Comparison of ENCODE assay signal across 8 cellular contexts in the genomic region with DNA sequence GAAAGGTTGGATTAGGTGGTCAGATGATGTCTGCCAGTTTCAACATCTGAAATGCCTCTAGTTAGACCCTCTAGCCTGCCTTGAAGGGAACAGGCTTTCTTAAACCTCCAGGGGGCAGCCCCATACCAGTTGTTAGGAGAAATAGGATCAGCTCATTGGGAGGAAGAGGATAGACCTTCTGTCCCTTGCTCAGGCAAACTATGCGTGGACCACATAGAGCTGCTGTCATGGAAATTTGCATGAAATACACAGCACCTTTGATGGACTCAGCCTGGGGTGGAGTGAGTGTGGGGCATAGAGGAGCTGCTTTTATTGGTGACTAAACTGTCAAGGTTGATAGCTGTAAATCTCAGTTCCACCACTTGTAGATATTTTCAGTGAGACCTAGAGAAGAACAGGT. TPM values are rescaled to one million over a fixed set of nuclear protein-coding genes. Genes with fewer than 3 reads are reported as not detected.
DNase-seq lines count a peak whose midpoint lies in the region; ATAC-seq and TF ChIP-seq lines count a peak whose summit lies in the region.

No MANE protein-coding gene starts in this region.

- no peaks in the 10 kb centered on the region for H3K4me1 ChIP-seq in GM23338 (ENCODE audit: insufficient read depth)
- H3K4me1 ChIP-seq in iPS DF 6.9 (ENCODE audit: control insufficient read depth, insufficient read depth, low read length) = no peaks in the 10 kb centered on the region

- intact Hi-C loops in CD14-positive monocyte (cut with micrococcal nuclease) = no loop called here

- no CpG with 5 or more reads among the region's 1 CpG for WGBS in iPS DF 6.9 (ENCODE audit: insufficient coverage, insufficient read length)

- in situ Hi-C loops in ACHN (cut with HindIII; ENCODE audit: low pct_ligation_motif_present, low pct_unique_long_range_greater_than_20kb, low sequenced_read_pairs) = no loop called here

- H3F3A ChIP-seq in GM23338 (replicated peaks; ENCODE audit: low read depth) = no peaks in the 10 kb centered on the region

- H3K4me3 ChIP-seq in GM23338 (no peak overlapping the region), iPS DF 6.9 (ENCODE audit: low read length) (no peak overlapping the region)

- H3K27ac Mint-ChIP-seq in GM23338 (no peak overlapping the region), CD14-positive monocyte (no peak overlapping the region)

- no peaks in the 10 kb centered on the region for H3K79me2 ChIP-seq in GM23338 (replicated peaks; ENCODE audit: insufficient read depth)

- H3K27me3 ChIP-seq in GM23338 (ENCODE audit: insufficient read depth) = no peaks in the 10 kb centered on the region
- H3K27me3 ChIP-seq in iPS DF 6.9 (ENCODE audit: control insufficient read depth, insufficient read depth, low read length) = no peaks in the 10 kb centered on the region

- H3K9me3 ChIP-seq in iPS DF 6.9 (ENCODE audit: control insufficient read depth, insufficient read depth, low read length) = no peaks in the 10 kb centered on the region

- peak; percentile 98 for ATAC-seq in GM23338
- ATAC-seq in HG03045 (IDR thresholded peaks at IDR 0.05; ENCODE audit: unreplicated experiment) = no peak

- TF ChIP-seq CTCF in GM23338 (conservative IDR thresholded peaks at IDR 0.05; ENCODE audit: low read depth in 2 of 2) (peak; percentile 80 to 83), CD14-positive monocyte (IDR thresholded peaks at IDR 0.05) (no peak)

- peaks cover 5% of the 10 kb centered on the region; the same call in 1 of the 2 replicates for H3K9me2 ChIP-seq in GM23338 (ENCODE audit: insufficient read depth)

- H3K27me3 Mint-ChIP-seq in GM23338 (ENCODE audit: insufficient read depth, low read depth, poor library complexity) = no peaks in the 10 kb centered on the region
- H3K27me3 Mint-ChIP-seq in CD14-positive monocyte (ENCODE audit: low read depth in 3 of 3) = no peaks in the 10 kb centered on the region

- H3K36me3 ChIP-seq in GM23338 (ENCODE audit: insufficient read depth) = no peaks in the 10 kb centered on the region
- H3K36me3 ChIP-seq in iPS DF 6.9 (ENCODE audit: control insufficient read depth, insufficient read depth, low read length) = no peaks in the 10 kb centered on the region

- H3K9me3 Mint-ChIP-seq in GM23338 (peaks cover 5% of the 10 kb centered on the region; the same call in 1 of the 3 replicates), CD14-positive monocyte (peaks cover 0 to 7% (median 0%) of the 10 kb centered on the region in 7 donors)

- H3K4me3 Mint-ChIP-seq in GM23338 (no peak overlapping the region), CD14-positive monocyte (no peak overlapping the region)

- H2AFZ ChIP-seq in GM23338 = no peak overlapping the region

- H3K27ac ChIP-seq in GM23338 (ENCODE audit: low read depth) (no peak overlapping the region), iPS DF 6.9 (ENCODE audit: low read length) (no peak overlapping the region)

- H3K4me1 Mint-ChIP-seq in GM23338 (peaks cover 2% of the 10 kb centered on the region; the same call in 1 of the 3 replicates), CD14-positive monocyte (no peaks in the 10 kb centered on the region)

- DNase-seq in ACHN (peak; percentile 6), GM23338 (ENCODE audit: low spot score) (peak; percentile 84), SHP77 treated with DMSO at 0.1 percent for 48 hours (lab: John Stamatoyannopoulos, UW) (peak; percentile 10), iPS DF 6.9 (ENCODE audit: low read depth, low spot score) (peak; percentile 22), HuH-7.5 (ENCODE audit: low spot score) (no peak), CD14-positive monocyte (ENCODE audit: low spot score) (no peak), activated gamma-delta T cell treated with Interleukin-2 at 50 U/mL for 16 hours (no peak)

- H3K4me2 ChIP-seq in GM23338 = no peak overlapping the region

- H4K20me1 ChIP-seq in GM23338 (replicated peaks; ENCODE audit: insufficient read depth) = no peaks in the 10 kb centered on the region

- H3K36me3 Mint-ChIP-seq in GM23338 (ENCODE audit: low read depth) = no peaks in the 10 kb centered on the region
- H3K36me3 Mint-ChIP-seq in CD14-positive monocyte = no peaks in the 10 kb centered on the region

TF ChIP-seq in GM23338, 12 proteins besides CTCF, POLR2A, EP300 and RAD21:
- TF ChIP-seq NANOG (IDR thresholded peaks at IDR 0.05; ENCODE audit: borderline replicate concordance) = no peak
- TF ChIP-seq, protein P1, sequence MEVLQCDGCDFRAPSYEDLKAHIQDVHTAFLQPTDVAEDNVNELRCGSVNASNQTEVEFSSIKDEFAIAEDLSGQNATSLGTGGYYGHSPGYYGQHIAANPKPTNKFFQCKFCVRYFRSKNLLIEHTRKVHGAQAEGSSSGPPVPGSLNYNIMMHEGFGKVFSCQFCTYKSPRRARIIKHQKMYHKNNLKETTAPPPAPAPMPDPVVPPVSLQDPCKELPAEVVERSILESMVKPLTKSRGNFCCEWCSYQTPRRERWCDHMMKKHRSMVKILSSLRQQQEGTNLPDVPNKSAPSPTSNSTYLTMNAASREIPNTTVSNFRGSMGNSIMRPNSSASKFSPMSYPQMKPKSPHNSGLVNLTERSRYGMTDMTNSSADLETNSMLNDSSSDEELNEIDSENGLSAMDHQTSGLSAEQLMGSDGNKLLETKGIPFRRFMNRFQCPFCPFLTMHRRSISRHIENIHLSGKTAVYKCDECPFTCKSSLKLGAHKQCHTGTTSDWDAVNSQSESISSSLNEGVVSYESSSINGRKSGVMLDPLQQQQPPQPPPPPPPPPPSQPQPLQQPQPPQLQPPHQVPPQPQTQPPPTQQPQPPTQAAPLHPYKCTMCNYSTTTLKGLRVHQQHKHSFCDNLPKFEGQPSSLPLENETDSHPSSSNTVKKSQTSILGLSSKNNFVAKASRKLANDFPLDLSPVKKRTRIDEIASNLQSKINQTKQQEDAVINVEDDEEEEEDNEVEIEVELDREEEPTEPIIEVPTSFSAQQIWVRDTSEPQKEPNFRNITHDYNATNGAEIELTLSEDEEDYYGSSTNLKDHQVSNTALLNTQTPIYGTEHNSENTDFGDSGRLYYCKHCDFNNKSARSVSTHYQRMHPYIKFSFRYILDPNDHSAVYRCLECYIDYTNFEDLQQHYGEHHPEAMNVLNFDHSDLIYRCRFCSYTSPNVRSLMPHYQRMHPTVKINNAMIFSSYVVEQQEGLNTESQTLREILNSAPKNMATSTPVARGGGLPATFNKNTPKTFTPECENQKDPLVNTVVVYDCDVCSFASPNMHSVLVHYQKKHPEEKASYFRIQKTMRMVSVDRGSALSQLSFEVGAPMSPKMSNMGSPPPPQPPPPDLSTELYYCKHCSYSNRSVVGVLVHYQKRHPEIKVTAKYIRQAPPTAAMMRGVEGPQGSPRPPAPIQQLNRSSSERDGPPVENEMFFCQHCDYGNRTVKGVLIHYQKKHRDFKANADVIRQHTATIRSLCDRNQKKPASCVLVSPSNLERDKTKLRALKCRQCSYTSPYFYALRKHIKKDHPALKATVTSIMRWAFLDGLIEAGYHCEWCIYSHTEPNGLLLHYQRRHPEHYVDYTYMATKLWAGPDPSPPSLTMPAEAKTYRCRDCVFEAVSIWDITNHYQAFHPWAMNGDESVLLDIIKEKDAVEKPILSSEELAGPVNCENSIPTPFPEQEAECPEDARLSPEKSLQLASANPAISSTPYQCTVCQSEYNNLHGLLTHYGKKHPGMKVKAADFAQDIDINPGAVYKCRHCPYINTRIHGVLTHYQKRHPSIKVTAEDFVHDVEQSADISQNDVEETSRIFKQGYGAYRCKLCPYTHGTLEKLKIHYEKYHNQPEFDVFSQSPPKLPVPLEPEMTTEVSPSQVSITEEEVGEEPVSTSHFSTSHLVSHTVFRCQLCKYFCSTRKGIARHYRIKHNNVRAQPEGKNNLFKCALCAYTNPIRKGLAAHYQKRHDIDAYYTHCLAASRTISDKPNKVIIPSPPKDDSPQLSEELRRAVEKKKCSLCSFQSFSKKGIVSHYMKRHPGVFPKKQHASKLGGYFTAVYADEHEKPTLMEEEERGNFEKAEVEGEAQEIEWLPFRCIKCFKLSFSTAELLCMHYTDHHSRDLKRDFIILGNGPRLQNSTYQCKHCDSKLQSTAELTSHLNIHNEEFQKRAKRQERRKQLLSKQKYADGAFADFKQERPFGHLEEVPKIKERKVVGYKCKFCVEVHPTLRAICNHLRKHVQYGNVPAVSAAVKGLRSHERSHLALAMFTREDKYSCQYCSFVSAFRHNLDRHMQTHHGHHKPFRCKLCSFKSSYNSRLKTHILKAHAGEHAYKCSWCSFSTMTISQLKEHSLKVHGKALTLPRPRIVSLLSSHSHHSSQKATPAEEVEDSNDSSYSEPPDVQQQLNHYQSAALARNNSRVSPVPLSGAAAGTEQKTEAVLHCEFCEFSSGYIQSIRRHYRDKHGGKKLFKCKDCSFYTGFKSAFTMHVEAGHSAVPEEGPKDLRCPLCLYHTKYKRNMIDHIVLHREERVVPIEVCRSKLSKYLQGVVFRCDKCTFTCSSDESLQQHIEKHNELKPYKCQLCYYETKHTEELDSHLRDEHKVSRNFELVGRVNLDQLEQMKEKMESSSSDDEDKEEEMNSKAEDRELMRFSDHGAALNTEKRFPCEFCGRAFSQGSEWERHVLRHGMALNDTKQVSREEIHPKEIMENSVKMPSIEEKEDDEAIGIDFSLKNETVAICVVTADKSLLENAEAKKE (CRISPR knock-in tag; IDR thresholded peaks at IDR 0.05) = 0 out of 2 replicates have a peak, but pooled peaks have one; percentile 42

RNA-seq across cellular contexts. Expression of a gene that starts 38.4 kb away (rescaled TPM):
- total RNA-seq in GM23338 (2014; rRNA removed; shearing (Covaris generic)) = 1.1 and 1.6 TPM in 2 replicates
- polyA plus RNA-seq in GM23338 (2016; fragmentation: Nextera tagmentation; extraction: Ambion mirVana) (1.0 and 1.9 TPM in 2 replicates), CD14-positive monocyte (under 1 TPM; 0.26 to 0.87 TPM)

Comparison
In these comparisons a context has a peak if more than half of its experiments do, and no peak if none do; other contexts are left out.
1. DNase-seq: peak in ACHN (single experiment), GM23338 (single experiment), SHP77 treated with DMSO at 0.1 percent for 48 hours (single experiment) and iPS DF 6.9 (single experiment); none in HuH-7.5 (single experiment), CD14-positive monocyte (single experiment) and activated gamma-delta T cell treated with Interleukin-2 at 50 U/mL for 16 hours (single experiment).